22 cellular contexts compared by ENCODE assay signal in the genomic region with DNA sequence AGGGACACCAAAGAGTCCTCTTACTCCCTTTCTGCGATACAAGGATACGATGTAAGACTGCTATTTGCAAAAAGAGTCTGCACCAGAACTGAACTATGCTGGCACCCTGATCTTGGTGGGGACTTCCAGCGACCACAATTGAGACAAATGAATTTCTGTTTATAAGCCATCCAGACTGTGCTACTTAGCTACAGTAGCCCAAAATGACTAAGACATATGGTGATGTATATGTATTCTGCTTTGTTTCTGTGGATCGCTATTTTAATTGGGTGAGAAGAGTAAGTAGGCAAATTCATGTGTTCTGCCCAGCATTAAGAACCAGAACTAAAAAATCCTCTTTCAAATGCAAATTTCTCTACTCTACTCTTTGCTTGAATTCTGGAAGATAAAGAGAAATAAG.
"Had no signal": no experiment of that assay in that cellular context is flagged by ENCODE, and none has a peak within 500 bp of the region (broad histone marks: within the 10 kb centered on the region; RNA-seq: fewer than 3 reads in every experiment).

No MANE protein-coding gene starts in this region.

- H3K27me3 ChIP-seq: ovary, right atrium auricular region, right lobe of liver, stomach, suprapubic skin, tibial artery, upper lobe of right lung had no signal

- DNase-seq: hypothalamus; immature natural killer cell; islet precursor cell; left ventricle myocardium inferior; mesendoderm; naive B cell; natural killer cell; nephron progenitor cell; ovary; right lobe of liver; stimulated activated CD4-positive, alpha-beta T cell treated with anti-CD3 and anti-CD28 coated beads, Interleukin-2, amount 100 ng/mL, for 24 hours; stimulated activated CD4-positive, alpha-beta T cell treated with anti-CD3 and anti-CD28 coated beads, Interleukin-4, amount 100 ng/mL, for 1 hour; stimulated activated naive B cell treated with anti-CD40 and anti-IgM and Interleukin-4, amounts not matched to agents 10 μg/mL and 1 μg/mL and 100 μg/mL, for 72 hours; stimulated activated naive CD8-positive, alpha-beta T cell treated with anti-CD3 and anti-CD28 coated beads, Interleukin-15, Interleukin-2, amounts not matched to agents 100 U/mL and 50 U/mL, for 24 hours; stomach; tibial artery; upper lobe of right lung had no signal

- H3K27ac ChIP-seq: left ventricle myocardium inferior, ovary, right atrium auricular region, right lobe of liver, stomach, suprapubic skin, thoracic aorta, tibial artery, upper lobe of right lung had no signal

- H3K4me3 ChIP-seq: left ventricle myocardium inferior, lung, ovary, right atrium auricular region, right lobe of liver, smooth muscle cell, stomach, suprapubic skin, thoracic aorta, tibial artery, upper lobe of right lung had no signal

- ATAC-seq: natural killer cell; right lobe of liver; stimulated activated naive B cell treated with anti-CD40 and anti-IgM and Interleukin-4, amounts not matched to agents 10 μg/mL and 1 μg/mL and 100 μg/mL, for 72 hours; stimulated activated naive CD8-positive, alpha-beta T cell treated with anti-CD3 and anti-CD28 coated beads, Interleukin-15, Interleukin-2, amounts not matched to agents 100 U/mL and 50 U/mL, for 24 hours; upper lobe of right lung had no signal
